ENCODE assay signal across 9 cellular contexts in genomic region chr13:42594577-42595571, GRCh38. TPM values are rescaled to one million over a fixed set of nuclear protein-coding genes. Genes with fewer than 3 reads are reported as not detected.
A peak's percentile ranks its signal among the peaks of the same experiment; 100 is the strongest.
DNase-seq lines count a peak whose midpoint lies in the region; ATAC-seq, FAIRE-seq and TF ChIP-seq lines count a peak whose summit lies in the region.
"Had no signal": no experiment of that assay in that cellular context is flagged by ENCODE, and none has a peak within 500 bp of the region (broad histone marks: within the 10 kb centered on the region; RNA-seq: fewer than 3 reads in every experiment).

No MANE protein-coding gene starts in this region.

- no peak for TF ChIP-seq POLR2A in gastroesophageal sphincter (IDR thresholded peaks at IDR 0.05)

- BruUV-seq in Panc1 (replicated peaks; lab: Mats Ljungman, UMichigan) = no TSS peak

- H3K4me1 ChIP-seq in Panc1 (ENCODE audit: control insufficient read depth, insufficient read depth, low read length) (no peaks in the 10 kb centered on the region), gastroesophageal sphincter (no peaks in the 10 kb centered on the region), pancreas (no peaks in the 10 kb centered on the region)

- H3K36me3 ChIP-seq in Panc1 (ENCODE audit: control insufficient read depth, insufficient read depth, low read length) (no peaks in the 10 kb centered on the region), gastroesophageal sphincter (no peaks in the 10 kb centered on the region), pancreas (no peaks in the 10 kb centered on the region)
- H3K36me3 ChIP-seq: neutrophil had no signal

- no peak for ATAC-seq in Panc1
- peak; percentile 56 for ATAC-seq in gastroesophageal sphincter
- ATAC-seq in pancreas = peak; percentile 67 to 93 (median 88)
- no peak for ATAC-seq in GM21786 (IDR thresholded peaks at IDR 0.05; ENCODE audit: unreplicated experiment)

- no peak for TF ChIP-seq EP300 in gastroesophageal sphincter (IDR thresholded peaks at IDR 0.05)

- 32 to 33% methylated on average over 10 of the region's 10 CpGs for WGBS in gastroesophageal sphincter (ENCODE audit: low coverage in 1 of 2), 2 donors
- 8 to 12% methylated on average over 10 of the region's 10 CpGs for WGBS in pancreas, 2 donors

- in situ Hi-C loops in KBM-7 (cut with MboI; ENCODE audit: low pct_unique_long_range_greater_than_20kb, low sequenced_read_pairs) (no loop called here), Panc1 (cut with HindIII; ENCODE audit: low pct_unique_long_range_greater_than_20kb, low sequenced_read_pairs) (no loop called here)

- H3K4me3 ChIP-seq in Panc1 (ENCODE audit: low read depth in 2 of 2, low read length in 2 of 2) = no peak overlapping the region
- H3K4me3 ChIP-seq in gastroesophageal sphincter = no peak overlapping the region
- no peak overlapping the region for H3K4me3 ChIP-seq in pancreas

- intact Hi-C loops in Panc1 (cut with micrococcal nuclease; ENCODE audit: unreplicated experiment) (loop anchor here (5.0 kb wide), 1 partner anchor 1222 kb away; no protein-coding TSS in a partner anchor), pancreas (cut with DNase I) (no loop called here)

- no peaks in the 10 kb centered on the region for H3K9me3 ChIP-seq in Panc1 (ENCODE audit: control insufficient read depth, insufficient read depth, low read depth, low read length)
- H3K9me3 ChIP-seq in gastroesophageal sphincter = no peaks in the 10 kb centered on the region
- H3K9me3 ChIP-seq in pancreas = no peaks in the 10 kb centered on the region
- H3K9me3 ChIP-seq: neutrophil had no signal

- DNase-seq in NCI-H524 (lab: John Stamatoyannopoulos, UW) (peak; percentile 58 to 65), NCI-H524 treated with DMSO at 0.1 percent for 48 hours (lab: John Stamatoyannopoulos, UW) (no peak), KBM-7 (peak; percentile 61), Panc1 (ENCODE audit: low read depth, low spot score) (peak; percentile 25), pancreas (peak in 4 of 6 donors; percentile 18 to 60 (median 23))
- DNase-seq in activated effector memory CD4-positive, alpha-beta T cell treated with anti-CD3 and anti-CD28 coated beads, Interleukin-2, amount 50 U/mL, for 16 hours = peak; percentile 78

- H3K27me3 ChIP-seq in Panc1 (ENCODE audit: control insufficient read depth, insufficient read depth, low read length) = peaks cover 2% of the 10 kb centered on the region; the same call in 1 of the 2 replicates
- H3K27me3 ChIP-seq in gastroesophageal sphincter = no peaks in the 10 kb centered on the region
- H3K27me3 ChIP-seq in pancreas = no peaks in the 10 kb centered on the region

- CTCF ChIA-PET in Panc1 (lab: Charles Lee) = interaction anchor here (0.6 to 0.7 kb wide), 2 partner anchors 50 to 1006 kb away, joined by 3 to 4 read pairs; no protein-coding TSS in a partner anchor

- TF ChIP-seq CTCF in Panc1 (IDR thresholded peaks at IDR 0.05) (peak; percentile 73), gastroesophageal sphincter (IDR thresholded peaks at IDR 0.05) (peak; percentile 54 to 81 (median 76)), pancreas (IDR thresholded peaks at IDR 0.05) (peak; percentile 74 to 86 (median 78))

- POLR2A ChIA-PET in Panc1 (lab: Charles Lee) = no interaction called here

- H3K27ac ChIP-seq in Panc1 (ENCODE audit: low read length) = no peak overlapping the region
- no peak overlapping the region for H3K27ac ChIP-seq in gastroesophageal sphincter
- no peak overlapping the region for H3K27ac ChIP-seq in pancreas
- H3K27ac ChIP-seq: neutrophil had no signal

- peak; percentile 94 for FAIRE-seq in pancreas (lab: Jason Lieb, UNC)

RNA-seq across cellular contexts. Expression of gene TNFSF11, which starts 20.9 kb away (rescaled TPM):
- not detected for total RNA-seq in Panc1 (2021; ENCODE audit: unreplicated experiment)
- polyA plus RNA-seq in Panc1 (2012; ENCODE audit: insufficient read length) = not detected
- under 1 TPM in 1 of 4 donors, not detected in 3; 0.59 TPM for total RNA-seq in gastroesophageal sphincter
- total RNA-seq in pancreas = 1 to 10 TPM in 1 of 6 donors, under 1 TPM in 3, not detected in 2; 0.24 to 1.1 (median 0.53) TPM
- under 1 TPM in 1 of 2 donors, not detected in 1; 0.11 TPM for polyA plus RNA-seq in pancreas

Comparison
In these comparisons a context has a peak if more than half of its experiments do, and no peak if none do; other contexts are left out.
1. ATAC-seq: peak in gastroesophageal sphincter (single experiment) and pancreas (4 of 4); none in Panc1 (single experiment) and GM21786 (single experiment).
2. Peak in every context shown above with its lines, with median percentiles within 50 percentile points of each other: CTCF ChIP-seq.